In the genomic region with DNA sequence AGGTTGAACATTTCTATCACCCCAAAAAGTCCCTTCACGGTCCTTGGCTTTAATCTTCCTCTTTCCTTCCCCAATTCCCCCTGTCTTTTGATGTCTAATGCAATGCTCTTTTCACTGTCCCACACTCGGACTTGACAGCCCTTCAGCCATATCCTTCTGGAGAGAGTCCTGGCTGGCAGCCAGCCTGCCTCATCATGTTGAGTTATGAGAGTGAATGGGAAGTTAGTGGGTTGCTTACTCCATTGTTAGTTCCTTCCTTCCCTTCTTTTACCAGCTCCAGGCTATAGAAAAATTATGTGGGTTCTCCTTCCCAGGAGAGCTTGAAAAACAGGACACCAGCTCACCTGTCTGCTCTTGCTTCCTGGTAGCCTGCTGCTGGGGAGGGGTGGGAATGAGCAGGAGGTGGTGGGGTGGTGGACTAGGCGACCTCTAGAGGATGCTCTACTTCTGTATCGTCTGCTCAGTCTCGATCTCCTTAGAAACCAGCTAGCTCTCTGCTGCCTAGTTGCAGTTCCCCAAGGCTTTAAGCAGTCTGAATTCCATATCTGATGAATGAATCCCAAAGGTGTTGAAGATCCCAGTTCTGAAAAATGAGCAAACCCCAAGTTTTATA, we compare ENCODE assay signal across 7 cellular contexts. TPM values are rescaled to one million over a fixed set of nuclear protein-coding genes. Genes with fewer than 3 reads are reported as not detected.
DNase-seq lines count a peak whose midpoint lies in the region; ATAC-seq, FAIRE-seq and TF ChIP-seq lines count a peak whose summit lies in the region.
"Not testable (repeated sequence)": the region's sequence is repeated elsewhere in the genome, so short reads cannot be mapped to it uniquely, and the experiment has no call there.

No MANE protein-coding gene starts in this region.

- not testable (repeated sequence) for TF ChIP-seq RAD21 in GM12878 (IDR thresholded peaks at IDR 0.05; ENCODE audit: insufficient read depth, low read depth, low read length); HepG2 (CRISPR knock-in tag; IDR thresholded peaks at IDR 0.05)

- TF ChIP-seq POLR2A in GM12878 (IDR thresholded peaks at IDR 0.05; ENCODE audit: low read depth, low read length); heart left ventricle (IDR thresholded peaks at IDR 0.05); HepG2 (IDR thresholded peaks at IDR 0.05; ENCODE audit: insufficient read depth in 1 of 2, low read depth in 2 of 2, low read length in 2 of 2): not testable (repeated sequence)

- not testable (repeated sequence) for DNase-seq in RCC 7860 (ENCODE audit: low spot score); GM12878 (ENCODE audit: low read depth, low spot score); heart left ventricle; HepG2 (ENCODE audit: low spot score); sciatic nerve (ENCODE audit: low spot score)

- H4K20me1 ChIP-seq in GM12878 (ENCODE audit: control insufficient read depth, insufficient read depth); HepG2 (ENCODE audit: insufficient read depth, low read length): not testable (repeated sequence)

- not testable (repeated sequence) for H3K36me3 ChIP-seq in GM12878 (ENCODE audit: control insufficient read depth in 2 of 2, insufficient read depth in 2 of 2, low read length in 1 of 2); heart left ventricle; HepG2 (replicated peaks in 1 of 2; ENCODE audit: control insufficient read depth in 1 of 2, insufficient read depth in 2 of 2, low read length in 2 of 2)

- SMC1A ChIA-PET in GM12878 (lab: Charles Lee; ENCODE audit: uncharacterized antibody, unreplicated experiment) = not testable (repeated sequence)

- not testable (repeated sequence) for H3K4me2 ChIP-seq in GM12878 (ENCODE audit: control insufficient read depth, insufficient read depth); HepG2 (ENCODE audit: low read depth, low read length)

- CTCF ChIA-PET in GM12878 (lab: Yijun Ruan, JAX); HepG2 (lab: Yijun Ruan, JAX; ENCODE audit: low intra/inter-chr PET ratio, low total read pairs): not testable (repeated sequence)

- H3K9ac ChIP-seq in GM12878 (ENCODE audit: control insufficient read depth, insufficient read depth, low read length); HepG2 (ENCODE audit: insufficient read depth, low read depth, low read length): not testable (repeated sequence)

- intact Hi-C loops in GM12878 (cut with micrococcal nuclease; ENCODE audit: unreplicated experiment); heart left ventricle (cut with DNase I); HepG2 (cut with micrococcal nuclease; ENCODE audit: unreplicated experiment); sciatic nerve (cut with DNase I): not testable (repeated sequence)

- WGBS in GM12878 (ENCODE audit: insufficient coverage, insufficient replicate concordance, low lambda C conversion rate, missing lambda C conversion rate) = no CpG with 5 or more reads among the region's 5 CpGs
- 46 to 47% methylated on average over 2 to 3 of the region's 5 CpGs; no CpG with 5 or more reads in 2 of the 4 donors for WGBS in heart left ventricle, 4 donors
- no CpG with 5 or more reads among the region's 5 CpGs for WGBS in HepG2 (ENCODE audit: low lambda C conversion rate)

- in situ Hi-C loops in GM12878 (cut with MboI); HepG2 (cut with HindIII; ENCODE audit: extremely low pct_ligation_motif_present, low pct_unique_long_range_greater_than_20kb): not testable (repeated sequence)

- not testable (repeated sequence) for BruUV-seq in GM12878 (replicated peaks; lab: Mats Ljungman, UMichigan); HepG2 (replicated peaks; lab: Mats Ljungman, UMichigan)

- not testable (repeated sequence) for H3K4me3 ChIP-seq in GM12878; heart left ventricle; HepG2 (replicated peaks in 1 of 3; ENCODE audit: insufficient read depth in 1 of 3, low read depth in 2 of 3, low read length in 3 of 3)

- not testable (repeated sequence) for H2AFZ ChIP-seq in GM12878 (ENCODE audit: control insufficient read depth, low read depth, low read length); HepG2 (ENCODE audit: low read length)

- not testable (repeated sequence) for H3K9me3 ChIP-seq in GM12878 (replicated peaks; ENCODE audit: control insufficient read depth, insufficient read depth, low read length); heart left ventricle; HepG2 (ENCODE audit: low read length)

- FAIRE-seq in RCC 7860 (lab: Jason Lieb, UNC) = peak; percentile 36
- not testable (repeated sequence) for FAIRE-seq in GM12878 (lab: Jason Lieb, UNC); HepG2 (lab: Jason Lieb, UNC)

- not testable (repeated sequence) for H3K4me1 ChIP-seq in GM12878 (ENCODE audit: control insufficient read depth, insufficient read depth, low read length); heart left ventricle; HepG2 (ENCODE audit: insufficient read depth, low read length)

- RAD21 ChIA-PET in GM12878 (lab: Charles Lee; ENCODE audit: unreplicated experiment) = not testable (repeated sequence)

- not testable (repeated sequence) for TF ChIP-seq CTCF in GM12878 (IDR thresholded peaks at IDR 0.05 in 2 of 3, conservative IDR thresholded peaks at IDR 0.05 in 1 of 3; ENCODE audit: control insufficient read depth in 2 of 3, extremely low read depth in 1 of 3, insufficient read depth in 1 of 3, low read depth in 3 of 3, low read length in 3 of 3); heart left ventricle (IDR thresholded peaks at IDR 0.05); HepG2 (CRISPR knock-in tag; IDR thresholded peaks at IDR 0.05)

- POLR2A ChIA-PET in GM12878 (lab: Charles Lee); HepG2 (lab: Yijun Ruan, JAX): not testable (repeated sequence)

- H3K27ac ChIP-seq in GM12878 (ENCODE audit: control insufficient read depth, insufficient read depth); heart left ventricle; HepG2 (ENCODE audit: extremely low read length, insufficient read depth, low read length): not testable (repeated sequence)

- peak; percentile 70 for ATAC-seq in GM18868 (IDR thresholded peaks at IDR 0.05; ENCODE audit: unreplicated experiment)
- ATAC-seq in HG02798 (IDR thresholded peaks at IDR 0.05; ENCODE audit: poor library complexity, unreplicated experiment) = peak; percentile 38
- ATAC-seq in GM12878 = peak; percentile 68
- ATAC-seq in heart left ventricle = peak in 3 of 4 donors; percentile 76 to 83 (median 80)
- peak; percentile 73 for ATAC-seq in HepG2
- peak; percentile 59 for ATAC-seq in sciatic nerve

- H3K27me3 ChIP-seq in GM12878 (replicated peaks in 1 of 2; ENCODE audit: control insufficient read depth in 2 of 2, insufficient read depth in 2 of 2, low read length in 1 of 2); heart left ventricle; HepG2 (ENCODE audit: control insufficient read depth in 1 of 2, insufficient read depth in 2 of 2, low read length in 2 of 2): not testable (repeated sequence)

- not testable (repeated sequence) for TF ChIP-seq EP300 in GM12878 (IDR thresholded peaks at IDR 0.05; ENCODE audit: borderline replicate concordance in 1 of 2, control insufficient read depth in 1 of 2, low read depth in 2 of 2, low read length in 2 of 2); HepG2 (IDR thresholded peaks at IDR 0.05; ENCODE audit: low read depth in 2 of 2, low read length in 2 of 2); HepG2 (CRISPR knock-in tag; IDR thresholded peaks at IDR 0.05; ENCODE audit: borderline replicate concordance)

- H3K79me2 ChIP-seq in GM12878 (ENCODE audit: control insufficient read depth, insufficient read depth, low read length); HepG2 (ENCODE audit: insufficient read depth, low read length): not testable (repeated sequence)

RNA-seq across cellular contexts. Expression of a gene that starts 29.9 kb away (rescaled TPM):
- 3.1 and 3.3 TPM in 2 replicates for total RNA-seq in GM12878 (2013; cell fraction: nucleolus; rRNA removed)
- total RNA-seq in GM12878 (2014; rRNA removed) (1.7 and 2.4 TPM in 2 replicates), GM12878 (2014; rRNA removed; fragmentation: Illumina TruSeq; extraction: Trizol) (2.3 TPM in 2 replicates), GM12878 (2021) (6.0 and 7.6 TPM in 2 replicates), heart left ventricle (10 to 100 TPM in 4 of 9 donors, 1 to 10 TPM in 5; 5.5 to 23.2 (median 8.9) TPM), HepG2 (2016; rRNA removed; fragmentation: Illumina TruSeq; extraction: Trizol) (8.4 and 9.8 TPM in 2 replicates), sciatic nerve (69.9 TPM)
- polyA plus RNA-seq in GM12878 (2011; ENCODE audit: low read depth) = 0.73 TPM
- polyA plus RNA-seq in GM12878 (2011; rRNA removed) (3.5 and 4.0 TPM in 2 replicates), GM12878 (2014; fragmentation: Illumina TruSeq; extraction: Trizol) (1.7 and 2.3 TPM in 2 replicates), GM12878 (2014; fragmentation: Nextera tagmentation; extraction: Ambion mirVana) (1 to 10 TPM in 1 of 2 experiments, under 1 TPM in 1; 0.82 to 1.4 TPM), GM12878 (2014; rRNA removed) (1.0 and 1.2 TPM in 2 replicates), GM12878 (2016; fragmentation: Nextera tagmentation; extraction: Ambion mirVana) (1 to 10 TPM; 2.3 to 2.6 TPM), heart left ventricle (1 to 10 TPM; 2.2 to 4.4 TPM), HepG2 (2011; rRNA removed) (5.5 and 6.9 TPM in 2 replicates)
- polyA plus RNA-seq in GM12878 (2011; cell fraction: cytosol; rRNA removed) = 1.5 and 2.7 TPM in 2 replicates
- polyA plus RNA-seq in GM12878 (2011; cell fraction: nucleus; rRNA removed) = 2.2 and 2.9 TPM in 2 replicates
- 1.2 and 1.8 TPM in 2 replicates for polyA plus RNA-seq in GM12878 (2012)
- polyA minus RNA-seq in GM12878 (2011; rRNA and poly(A)+ RNA removed) = 4.6 and 8.3 TPM in 2 replicates
- 2.4 and 9.0 TPM in 2 replicates for polyA minus RNA-seq in GM12878 (2011; cell fraction: cytosol; rRNA and poly(A)+ RNA removed)
- 3.4 and 4.5 TPM in 2 replicates for polyA minus RNA-seq in GM12878 (2011; cell fraction: nucleus; rRNA and poly(A)+ RNA removed)
- total RNA-seq in HepG2 (2016; cell fraction: cytosol; rRNA removed; fragmentation: Illumina TruSeq; extraction: Trizol; ENCODE audit: low read depth) = 1.8 and 3.6 TPM in 2 replicates
- total RNA-seq in HepG2 (2016; cell fraction: insoluble cytoplasmic fraction; rRNA removed; fragmentation: Illumina TruSeq; extraction: Trizol) = 8.6 and 10.9 TPM in 2 replicates
- 6.3 and 7.7 TPM in 2 replicates for total RNA-seq in HepG2 (2016; cell fraction: membrane; rRNA removed; fragmentation: Illumina TruSeq; extraction: Trizol)
- 12.2 and 12.3 TPM in 2 replicates for total RNA-seq in HepG2 (2016; cell fraction: nucleus; rRNA removed; fragmentation: Illumina TruSeq; extraction: Trizol)
- 4.6 and 6.0 TPM in 2 replicates for polyA plus RNA-seq in HepG2 (2011; cell fraction: cytosol; rRNA removed)
- polyA plus RNA-seq in HepG2 (2011; cell fraction: nucleus; rRNA removed) = 6.4 and 7.4 TPM in 2 replicates
- 7.1 and 7.8 TPM in 2 replicates for polyA plus RNA-seq in HepG2 (2012)
- polyA plus RNA-seq in HepG2 (2016; cell fraction: cytosol; fragmentation: Illumina TruSeq; extraction: Trizol; ENCODE audit: low read depth) = 0.37 and 0.55 TPM in 2 replicates
- 9.7 and 10.6 TPM in 2 replicates for polyA plus RNA-seq in HepG2 (2016; cell fraction: insoluble cytoplasmic fraction; fragmentation: Illumina TruSeq; extraction: Trizol; ENCODE audit: low read depth)
- polyA plus RNA-seq in HepG2 (2016; cell fraction: membrane; fragmentation: Illumina TruSeq; extraction: Trizol; ENCODE audit: low read depth) = 1.8 and 2.1 TPM in 2 replicates
- polyA plus RNA-seq in HepG2 (2016; cell fraction: nucleus; fragmentation: Illumina TruSeq; extraction: Trizol; ENCODE audit: insufficient read depth, low read depth) = 13.3 and 13.6 TPM in 2 replicates
- polyA minus RNA-seq in HepG2 (2011; rRNA and poly(A)+ RNA removed; ENCODE audit: low replicate concordance) = 9.5 and 27.2 TPM in 2 replicates
- polyA minus RNA-seq in HepG2 (2011; cell fraction: cytosol; rRNA and poly(A)+ RNA removed) = 20.3 and 20.6 TPM in 2 replicates
- polyA minus RNA-seq in HepG2 (2011; cell fraction: nucleus; rRNA and poly(A)+ RNA removed) = 15.9 and 16.2 TPM in 2 replicates

RNA-seq across cellular contexts. Expression of a gene that starts 30.5 kb away (rescaled TPM):
- 7.6 and 13.5 TPM in 2 replicates for total RNA-seq in GM12878 (2013; cell fraction: nucleolus; rRNA removed)
- total RNA-seq in GM12878 (2014; rRNA removed) (11.1 and 15.3 TPM in 2 replicates), GM12878 (2014; rRNA removed; fragmentation: Illumina TruSeq; extraction: Trizol) (18.7 and 18.8 TPM in 2 replicates), GM12878 (2021) (11.9 and 13.6 TPM in 2 replicates), heart left ventricle (1 to 10 TPM in 1 of 9 donors, under 1 TPM in 5, not detected in 3; 0.20 to 2.1 (median 0.56) TPM), HepG2 (2016; rRNA removed; fragmentation: Illumina TruSeq; extraction: Trizol) (6.7 and 7.6 TPM in 2 replicates), sciatic nerve (0.89 TPM)
- polyA plus RNA-seq in GM12878 (2011; ENCODE audit: low read depth) = 4.1 TPM
- polyA plus RNA-seq in GM12878 (2011; rRNA removed) (37.8 and 65.2 TPM in 2 replicates), GM12878 (2014; fragmentation: Illumina TruSeq; extraction: Trizol) (25.9 and 31.3 TPM in 2 replicates), GM12878 (2014; fragmentation: Nextera tagmentation; extraction: Ambion mirVana) (1 to 10 TPM; 7.3 to 9.9 TPM), GM12878 (2014; rRNA removed) (13.0 and 16.1 TPM in 2 replicates), GM12878 (2016; fragmentation: Nextera tagmentation; extraction: Ambion mirVana) (10 to 100 TPM; 22.1 to 25.4 TPM), heart left ventricle (under 1 TPM in 1 of 2 donors, not detected in 1; 0.14 TPM), HepG2 (2011; rRNA removed) (5.0 and 7.7 TPM in 2 replicates)
- polyA plus RNA-seq in GM12878 (2011; cell fraction: cytosol; rRNA removed) = 18.0 and 22.4 TPM in 2 replicates
- polyA plus RNA-seq in GM12878 (2011; cell fraction: nucleus; rRNA removed) = 22.5 and 30.2 TPM in 2 replicates
- polyA plus RNA-seq in GM12878 (2012) = 5.8 and 11.4 TPM in 2 replicates
- polyA minus RNA-seq in GM12878 (2011; rRNA and poly(A)+ RNA removed) = 57.1 and 61.5 TPM in 2 replicates
- 14.4 and 19.5 TPM in 2 replicates for polyA minus RNA-seq in GM12878 (2011; cell fraction: cytosol; rRNA and poly(A)+ RNA removed)
- polyA minus RNA-seq in GM12878 (2011; cell fraction: nucleus; rRNA and poly(A)+ RNA removed) = 23.9 and 31.6 TPM in 2 replicates
- total RNA-seq in HepG2 (2016; cell fraction: cytosol; rRNA removed; fragmentation: Illumina TruSeq; extraction: Trizol; ENCODE audit: low read depth) = 1.9 and 3.6 TPM in 2 replicates
- 6.6 and 7.4 TPM in 2 replicates for total RNA-seq in HepG2 (2016; cell fraction: insoluble cytoplasmic fraction; rRNA removed; fragmentation: Illumina TruSeq; extraction: Trizol)
- total RNA-seq in HepG2 (2016; cell fraction: membrane; rRNA removed; fragmentation: Illumina TruSeq; extraction: Trizol) = 6.1 and 6.3 TPM in 2 replicates
- total RNA-seq in HepG2 (2016; cell fraction: nucleus; rRNA removed; fragmentation: Illumina TruSeq; extraction: Trizol) = 3.5 and 6.2 TPM in 2 replicates
- polyA plus RNA-seq in HepG2 (2011; cell fraction: cytosol; rRNA removed) = 3.2 and 3.5 TPM in 2 replicates
- polyA plus RNA-seq in HepG2 (2011; cell fraction: nucleus; rRNA removed) = 2.8 and 4.5 TPM in 2 replicates
- polyA plus RNA-seq in HepG2 (2012) = 4.9 and 7.1 TPM in 2 replicates
- polyA plus RNA-seq in HepG2 (2016; cell fraction: cytosol; fragmentation: Illumina TruSeq; extraction: Trizol; ENCODE audit: low read depth) = 1.1 and 1.7 TPM in 2 replicates
- polyA plus RNA-seq in HepG2 (2016; cell fraction: insoluble cytoplasmic fraction; fragmentation: Illumina TruSeq; extraction: Trizol; ENCODE audit: low read depth) = 11.4 and 12.2 TPM in 2 replicates
- 2.5 TPM in 2 replicates for polyA plus RNA-seq in HepG2 (2016; cell fraction: membrane; fragmentation: Illumina TruSeq; extraction: Trizol; ENCODE audit: low read depth)
- 11.1 and 11.8 TPM in 2 replicates for polyA plus RNA-seq in HepG2 (2016; cell fraction: nucleus; fragmentation: Illumina TruSeq; extraction: Trizol; ENCODE audit: insufficient read depth, low read depth)
- polyA minus RNA-seq in HepG2 (2011; rRNA and poly(A)+ RNA removed; ENCODE audit: low replicate concordance) = 5.0 and 26.4 TPM in 2 replicates
- polyA minus RNA-seq in HepG2 (2011; cell fraction: cytosol; rRNA and poly(A)+ RNA removed) = 8.2 and 9.0 TPM in 2 replicates
- 6.5 and 9.8 TPM in 2 replicates for polyA minus RNA-seq in HepG2 (2011; cell fraction: nucleus; rRNA and poly(A)+ RNA removed)
